20 cellular contexts compared by ENCODE assay signal in genomic region chr1:165612062-165612461, GRCh38.
"Had no signal": no experiment of that assay in that cellular context is flagged by ENCODE, and none has a peak within 500 bp of the region (broad histone marks: within the 10 kb centered on the region; RNA-seq: fewer than 3 reads in every experiment).

No MANE protein-coding gene starts in this region.

- ATAC-seq: activated naive CD4-positive, alpha-beta T cell treated with anti-CD3 and anti-CD28 coated beads, Interleukin-2, amount 50 U/mL, for 72 hours; activated T-cell treated with anti-CD3 and anti-CD28 coated beads, Interleukin-2, amount 50 U/mL, for 72 hours; lower lobe of right lung; natural killer cell; right lobe of liver; stimulated activated effector memory CD8-positive, alpha-beta T cell treated with anti-CD3 and anti-CD28 coated beads, Interleukin-12 subunit alpha, Interleukin-12 subunit beta, amount 100 ng/mL, for 72 hours; T-helper 17 cell; upper lobe of right lung had no signal

- DNase-seq: activated CD4-positive, alpha-beta T cell treated with anti-CD3 and anti-CD28 coated beads, Interleukin-2, amount 50 U/mL, for 4 hours; activated gamma-delta T cell; activated T-cell treated with anti-CD3 and anti-CD28 coated beads, Interleukin-2, amount 50 U/mL, for 72 hours; adrenal gland; cerebellar nuclear complex; effector CD8-positive, alpha-beta T cell; esophagus squamous epithelium; hippocampal formation; lower lobe of right lung; natural killer cell; ovary; right lobe of liver; small intestine; stimulated activated CD4-positive, alpha-beta T cell treated with anti-CD3 and anti-CD28 coated beads, Interleukin-4, amount 100 ng/mL, for 1 hour; stomach; T-helper 17 cell; upper lobe of right lung had no signal

- H3K27ac ChIP-seq: adrenal gland, breast epithelium, esophagus squamous epithelium, lower lobe of right lung, ovary, right lobe of liver, stomach, upper lobe of right lung had no signal

- H3K4me3 ChIP-seq: adrenal gland, breast epithelium, esophagus squamous epithelium, lower lobe of right lung, ovary, right lobe of liver, stomach, upper lobe of right lung had no signal

- H3K4me1 ChIP-seq: adrenal gland, breast epithelium, right lobe of liver, upper lobe of right lung had no signal

- H3K27me3 ChIP-seq: adrenal gland, breast epithelium, ovary, right lobe of liver had no signal
